In the genomic region with DNA sequence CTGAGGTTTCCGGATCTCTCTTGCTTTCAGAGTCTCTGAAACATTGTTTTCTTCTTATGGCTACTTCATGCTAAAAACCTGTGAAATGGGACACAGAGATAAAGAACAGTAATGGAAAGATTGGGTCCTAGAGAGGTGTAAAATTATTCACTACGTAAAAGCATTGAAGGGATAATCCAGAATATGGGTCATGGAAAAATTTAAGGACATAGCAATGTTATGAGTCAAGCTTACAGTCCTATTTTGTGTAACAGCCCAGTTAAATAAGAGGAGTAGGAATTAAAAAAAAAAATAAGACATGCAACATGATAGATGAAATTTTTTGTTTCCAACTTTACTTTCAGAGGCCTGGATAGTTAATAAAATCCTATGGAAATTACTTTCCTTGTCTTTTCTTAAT, we compare ENCODE assay signal across 14 cellular contexts.
DNase-seq lines count a peak whose midpoint lies in the region; ATAC-seq and TF ChIP-seq lines count a peak whose summit lies in the region.
"Had no signal": no experiment of that assay in that cellular context is flagged by ENCODE, and none has a peak within 500 bp of the region (broad histone marks: within the 10 kb centered on the region; RNA-seq: fewer than 3 reads in every experiment).

No MANE protein-coding gene starts in this region.

- H3K4me1 ChIP-seq in breast epithelium = peaks cover 0 to 14% of the 10 kb centered on the region in 2 donors
- peaks cover 33% of the 10 kb centered on the region for H3K4me1 ChIP-seq in body of pancreas
- peaks cover 0 to 11% (median 0%) of the 10 kb centered on the region in 4 donors for H3K4me1 ChIP-seq in transverse colon

- CTCF ChIA-PET in MCF 10A (lab: Yijun Ruan, JAX) = interaction anchor here (1.0 kb wide), 1 partner anchor 65 kb away, joined by 3 read pairs; no protein-coding TSS in a partner anchor

- H3K27ac ChIP-seq in breast epithelium = peak overlapping the region; percentile 39 to 87
- H3K27ac ChIP-seq in body of pancreas = peak overlapping the region in 2 of 4 donors; percentile 72 to 86
- H3K27ac ChIP-seq in transverse colon = no peak overlapping the region

- TF ChIP-seq CTCF in breast epithelium (IDR thresholded peaks at IDR 0.05) (no peak), MCF 10A (IDR thresholded peaks at IDR 0.05; ENCODE audit: unreplicated experiment) (no peak), body of pancreas (IDR thresholded peaks at IDR 0.05) (no peak), nephron progenitor cell (IDR thresholded peaks at IDR 0.05) (no peak), transverse colon (IDR thresholded peaks at IDR 0.05) (no peak)

- TF ChIP-seq EP300 in transverse colon (IDR thresholded peaks at IDR 0.05; ENCODE audit: low read depth) = no peak

- POLR2A ChIA-PET in MCF 10A (lab: Yijun Ruan, JAX) = no interaction called here

- H3K4me1 Mint-ChIP-seq in MCF 10A (ENCODE audit: insufficient read depth, unreplicated experiment) = peaks cover 38% of the 10 kb centered on the region
- no peaks in the 10 kb centered on the region for H3K4me1 Mint-ChIP-seq in nephron progenitor cell
- H3K4me1 Mint-ChIP-seq: immature natural killer cell; naive thymus-derived CD8-positive, alpha-beta T cell had no signal

- no peaks in the 10 kb centered on the region for H3K9me3 Mint-ChIP-seq in MCF 10A (ENCODE audit: unreplicated experiment)
- peaks cover 3% of the 10 kb centered on the region for H3K9me3 Mint-ChIP-seq in nephron progenitor cell
- H3K9me3 Mint-ChIP-seq: immature natural killer cell; naive thymus-derived CD8-positive, alpha-beta T cell had no signal

- BruUV-seq in MCF 10A (replicated peaks; lab: Mats Ljungman, UMichigan) = no TSS peak

- intact Hi-C loops in breast epithelium (cut with DNase I; ENCODE audit: low total_unique reads) = no loop called here
- intact Hi-C loops in MCF 10A (cut with micrococcal nuclease) = no loop called here
- intact Hi-C loops in body of pancreas (cut with DNase I) = no loop called here
- intact Hi-C loops in transverse colon (cut with DNase I; ENCODE audit: low total_unique reads) = no loop called here

- no peaks in the 10 kb centered on the region for H3K27me3 ChIP-seq in breast epithelium
- no peaks in the 10 kb centered on the region for H3K27me3 ChIP-seq in body of pancreas
- H3K27me3 ChIP-seq in transverse colon = no peaks in the 10 kb centered on the region
- H3K27me3 ChIP-seq: tibial nerve had no signal

- H3K4me3 ChIP-seq in breast epithelium = no peak overlapping the region
- H3K4me3 ChIP-seq in body of pancreas = no peak overlapping the region
- H3K4me3 ChIP-seq in transverse colon = no peak overlapping the region
- H3K4me3 ChIP-seq: tibial nerve had no signal

- H3K9me3 ChIP-seq in breast epithelium (no peaks in the 10 kb centered on the region), body of pancreas (no peaks in the 10 kb centered on the region), transverse colon (no peaks in the 10 kb centered on the region)
- H3K9me3 ChIP-seq: tibial nerve had no signal

- WGBS in body of pancreas, 2 donors = 74 to 83% methylated on average over 2 of the region's 2 CpGs
- WGBS in transverse colon (ENCODE audit: low coverage in 1 of 2), 2 donors = 78 to 79% methylated on average over 2 of the region's 2 CpGs

- H3K27me3 Mint-ChIP-seq in MCF 10A (ENCODE audit: insufficient read depth, unreplicated experiment) (no peaks in the 10 kb centered on the region), nephron progenitor cell (ENCODE audit: low read depth, poor library complexity) (no peaks in the 10 kb centered on the region)

- H3K36me3 ChIP-seq in breast epithelium (no peaks in the 10 kb centered on the region), body of pancreas (replicated peaks in 1 of 2; ENCODE audit: insufficient read depth in 1 of 2, low read depth in 2 of 2) (no peaks in the 10 kb centered on the region), transverse colon (no peaks in the 10 kb centered on the region)
- H3K36me3 ChIP-seq: tibial nerve had no signal

- H3K27ac Mint-ChIP-seq in MCF 10A (ENCODE audit: low read depth, unreplicated experiment) (no peak overlapping the region), nephron progenitor cell (no peak overlapping the region)
- H3K27ac Mint-ChIP-seq: immature natural killer cell; naive thymus-derived CD8-positive, alpha-beta T cell had no signal

- no peak for DNase-seq in breast epithelium (ENCODE audit: low spot score in 2 of 2)
- DNase-seq in MCF 10A (ENCODE audit: unreplicated experiment) = no peak
- DNase-seq in body of pancreas = no peak
- DNase-seq in hepatic stellate cell (ENCODE audit: low spot score) = peak; percentile 12
- DNase-seq in stromal cell of bone marrow (ENCODE audit: low read depth) = peak; percentile 56
- DNase-seq in nephron progenitor cell = no peak
- DNase-seq in transverse colon = no peak
- DNase-seq: 8988T; immature natural killer cell; naive thymus-derived CD8-positive, alpha-beta T cell; NCI-H1105 treated with DMSO at 0.1 percent for 48 hours; NCI-H510A had no signal

- ATAC-seq in body of pancreas = peak; percentile 33
- ATAC-seq in GM19452 (IDR thresholded peaks at IDR 0.05; ENCODE audit: unreplicated experiment) = no peak
- ATAC-seq: naive thymus-derived CD8-positive, alpha-beta T cell had no signal

- no peaks in the 10 kb centered on the region for H3K36me3 Mint-ChIP-seq in MCF 10A (ENCODE audit: insufficient read depth, unreplicated experiment)
- H3K36me3 Mint-ChIP-seq in nephron progenitor cell (ENCODE audit: low read depth) = no peaks in the 10 kb centered on the region
- H3K36me3 Mint-ChIP-seq: immature natural killer cell; naive thymus-derived CD8-positive, alpha-beta T cell had no signal

- in situ Hi-C loops in transverse colon (cut with MboI; ENCODE audit: low pct_ligation_motif_present in 1 of 4, low pct_unique_long_range_greater_than_20kb in 1 of 4, low sequenced_read_pairs in 3 of 4) = no loop called here

- H3K4me3 Mint-ChIP-seq in MCF 10A (ENCODE audit: unreplicated experiment) (no peak overlapping the region), nephron progenitor cell (no peak overlapping the region)
- H3K4me3 Mint-ChIP-seq: immature natural killer cell; naive thymus-derived CD8-positive, alpha-beta T cell had no signal

- TF ChIP-seq POLR2A in breast epithelium (IDR thresholded peaks at IDR 0.05) = no peak
- TF ChIP-seq POLR2A in body of pancreas (IDR thresholded peaks at IDR 0.05) = no peak
- TF ChIP-seq POLR2A in transverse colon (IDR thresholded peaks at IDR 0.05) = no peak

Comparison
In these comparisons a context has a peak if more than half of its experiments do, and no peak if none do; other contexts are left out.
1. DNase-seq: peak in hepatic stellate cell (single experiment) and stromal cell of bone marrow (single experiment); none in breast epithelium (0 of 2), MCF 10A (single experiment), body of pancreas (0 of 4), nephron progenitor cell (single experiment) and transverse colon (single experiment).
2. H3K27ac ChIP-seq: peak in breast epithelium (2 of 2); none in transverse colon (0 of 4).